Comparison of ENCODE assay signal across 8 cellular contexts in the genomic region with DNA sequence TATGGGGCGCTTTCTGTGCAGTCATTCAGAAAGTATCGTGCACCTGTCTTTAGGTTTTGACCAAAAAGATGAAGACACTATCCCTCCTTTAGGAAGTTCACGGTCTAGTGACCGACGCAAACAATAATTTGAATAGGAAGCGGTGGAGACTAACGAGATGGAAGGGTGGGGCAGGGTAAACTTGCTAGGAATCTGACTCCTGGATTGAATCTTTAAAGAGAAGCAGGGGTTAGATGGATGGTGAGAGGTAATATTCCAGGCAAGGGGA. TPM values are rescaled to one million over a fixed set of nuclear protein-coding genes. Genes with fewer than 3 reads are reported as not detected.
DNase-seq lines count a peak whose midpoint lies in the region; ATAC-seq and TF ChIP-seq lines count a peak whose summit lies in the region.

No MANE protein-coding gene starts in this region.

- peaks cover 8% of the 10 kb centered on the region for H3K36me3 Mint-ChIP-seq in activated naive CD8-positive, alpha-beta T cell

- ATAC-seq in HG03095 (IDR thresholded peaks at IDR 0.05; ENCODE audit: unreplicated experiment) (peak; percentile 8), upper lobe of right lung (no peak)

- H3K27me3 ChIP-seq in liver (ENCODE audit: control insufficient read depth in 4 of 4, insufficient read depth in 4 of 4, low read length in 3 of 4) (no peaks in the 10 kb centered on the region), upper lobe of right lung (no peaks in the 10 kb centered on the region)

- TF ChIP-seq CTCF in liver (IDR thresholded peaks at IDR 0.05; ENCODE audit: low read depth, low read length, missing input control) (no peak), upper lobe of right lung (IDR thresholded peaks at IDR 0.05) (no peak), GM13976 (IDR thresholded peaks at IDR 0.05; ENCODE audit: borderline replicate concordance, control extremely low read depth, extremely low read depth, insufficient read depth, missing control alignments) (no peak)

- H3K27ac ChIP-seq in liver (ENCODE audit: low read depth in 1 of 2, low read length in 2 of 2) (peak overlapping the region; percentile 79 to 86), upper lobe of right lung (peak overlapping the region; percentile 97)

- DNase-seq in DMS79 (lab: John Stamatoyannopoulos, UW): peak; percentile 31
- DNase-seq in upper lobe of right lung: no peak
- DNase-seq in GM13976 (ENCODE audit: low spot score): no peak
- no peak for DNase-seq in MV-4-11 (lab: John Stamatoyannopoulos, UW)
- no peak for DNase-seq in inferior parietal cortex (ENCODE audit: extremely low spot score)

- peak overlapping the region; percentile 100 for H3K4me3 Mint-ChIP-seq in activated naive CD8-positive, alpha-beta T cell

- peak overlapping the region; percentile 51 to 72 for H3K9ac ChIP-seq in liver (ENCODE audit: low read depth in 1 of 2, low read length in 2 of 2)

- H3K9me3 Mint-ChIP-seq in activated naive CD8-positive, alpha-beta T cell (ENCODE audit: low read depth): no peaks in the 10 kb centered on the region

- H3K27me3 Mint-ChIP-seq in activated naive CD8-positive, alpha-beta T cell: no peaks in the 10 kb centered on the region

- no peaks in the 10 kb centered on the region for H3K9me3 ChIP-seq in liver (ENCODE audit: control insufficient read depth in 4 of 4, low read length in 3 of 4)
- no peaks in the 10 kb centered on the region for H3K9me3 ChIP-seq in upper lobe of right lung

- WGBS in liver: 39% methylated on average over 7 of the region's 7 CpGs

- TF ChIP-seq RAD21 in liver (IDR thresholded peaks at IDR 0.05): no peak

- H3K4me1 ChIP-seq in liver (ENCODE audit: control insufficient read depth in 4 of 4, insufficient read depth in 4 of 4, low read length in 3 of 4) (peaks cover 4 to 24% (median 14%) of the 10 kb centered on the region in 4 donors), upper lobe of right lung (peaks cover 22% of the 10 kb centered on the region)

- H3K4me3 ChIP-seq in liver (ENCODE audit: low read depth in 1 of 3, low read length in 3 of 3): peak overlapping the region; percentile 50 to 82 (median 59)
- peak overlapping the region; percentile 91 for H3K4me3 ChIP-seq in upper lobe of right lung

- peak overlapping the region; percentile 94 for H3K27ac Mint-ChIP-seq in activated naive CD8-positive, alpha-beta T cell

- in situ Hi-C loops in GM13976 (cut with MboI; ENCODE audit: low sequenced_read_pairs, unreplicated experiment): no loop called here

- intact Hi-C loops in upper lobe of right lung (cut with DNase I): no loop called here

- H3K36me3 ChIP-seq in liver (ENCODE audit: control insufficient read depth in 4 of 4, insufficient read depth in 3 of 4, low read depth in 1 of 4, low read length in 3 of 4) (peaks cover 0 to 4% (median 0%) of the 10 kb centered on the region in 4 donors), upper lobe of right lung (no peaks in the 10 kb centered on the region)

- peaks cover 43% of the 10 kb centered on the region for H3K4me1 Mint-ChIP-seq in activated naive CD8-positive, alpha-beta T cell (ENCODE audit: low read depth)

TF ChIP-seq in liver, 16 proteins besides CTCF, POLR2A, EP300 and RAD21:
- TF ChIP-seq RXRA (IDR thresholded peaks at IDR 0.05) (no peak), SP1 (IDR thresholded peaks at IDR 0.05) (no peak), HNF4A (conservative IDR thresholded peaks at IDR 0.05) (no peak), HNF4G (IDR thresholded peaks at IDR 0.05) (no peak), NR2F2 (IDR thresholded peaks at IDR 0.05) (no peak), YY1 (IDR thresholded peaks at IDR 0.05) (no peak), GABPA (IDR thresholded peaks at IDR 0.05 in 1 of 2, conservative IDR thresholded peaks at IDR 0.05 in 1 of 2) (no peak), EGR1 (IDR thresholded peaks at IDR 0.05; ENCODE audit: low read depth in 2 of 2) (no peak), JUND (IDR thresholded peaks at IDR 0.05) (no peak), FOXA2 (IDR thresholded peaks at IDR 0.05) (no peak), TAF1 (conservative IDR thresholded peaks at IDR 0.05) (no peak), FOXA1 (IDR thresholded peaks at IDR 0.05) (no peak)
- TF ChIP-seq, protein P1, sequence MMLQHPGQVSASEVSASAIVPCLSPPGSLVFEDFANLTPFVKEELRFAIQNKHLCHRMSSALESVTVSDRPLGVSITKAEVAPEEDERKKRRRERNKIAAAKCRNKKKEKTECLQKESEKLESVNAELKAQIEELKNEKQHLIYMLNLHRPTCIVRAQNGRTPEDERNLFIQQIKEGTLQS (IDR thresholded peaks at IDR 0.05): no peak
- TF ChIP-seq, protein P2, sequence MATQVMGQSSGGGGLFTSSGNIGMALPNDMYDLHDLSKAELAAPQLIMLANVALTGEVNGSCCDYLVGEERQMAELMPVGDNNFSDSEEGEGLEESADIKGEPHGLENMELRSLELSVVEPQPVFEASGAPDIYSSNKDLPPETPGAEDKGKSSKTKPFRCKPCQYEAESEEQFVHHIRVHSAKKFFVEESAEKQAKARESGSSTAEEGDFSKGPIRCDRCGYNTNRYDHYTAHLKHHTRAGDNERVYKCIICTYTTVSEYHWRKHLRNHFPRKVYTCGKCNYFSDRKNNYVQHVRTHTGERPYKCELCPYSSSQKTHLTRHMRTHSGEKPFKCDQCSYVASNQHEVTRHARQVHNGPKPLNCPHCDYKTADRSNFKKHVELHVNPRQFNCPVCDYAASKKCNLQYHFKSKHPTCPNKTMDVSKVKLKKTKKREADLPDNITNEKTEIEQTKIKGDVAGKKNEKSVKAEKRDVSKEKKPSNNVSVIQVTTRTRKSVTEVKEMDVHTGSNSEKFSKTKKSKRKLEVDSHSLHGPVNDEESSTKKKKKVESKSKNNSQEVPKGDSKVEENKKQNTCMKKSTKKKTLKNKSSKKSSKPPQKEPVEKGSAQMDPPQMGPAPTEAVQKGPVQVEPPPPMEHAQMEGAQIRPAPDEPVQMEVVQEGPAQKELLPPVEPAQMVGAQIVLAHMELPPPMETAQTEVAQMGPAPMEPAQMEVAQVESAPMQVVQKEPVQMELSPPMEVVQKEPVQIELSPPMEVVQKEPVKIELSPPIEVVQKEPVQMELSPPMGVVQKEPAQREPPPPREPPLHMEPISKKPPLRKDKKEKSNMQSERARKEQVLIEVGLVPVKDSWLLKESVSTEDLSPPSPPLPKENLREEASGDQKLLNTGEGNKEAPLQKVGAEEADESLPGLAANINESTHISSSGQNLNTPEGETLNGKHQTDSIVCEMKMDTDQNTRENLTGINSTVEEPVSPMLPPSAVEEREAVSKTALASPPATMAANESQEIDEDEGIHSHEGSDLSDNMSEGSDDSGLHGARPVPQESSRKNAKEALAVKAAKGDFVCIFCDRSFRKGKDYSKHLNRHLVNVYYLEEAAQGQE (IDR thresholded peaks at IDR 0.05): no peak
- TF ChIP-seq, protein P3, sequence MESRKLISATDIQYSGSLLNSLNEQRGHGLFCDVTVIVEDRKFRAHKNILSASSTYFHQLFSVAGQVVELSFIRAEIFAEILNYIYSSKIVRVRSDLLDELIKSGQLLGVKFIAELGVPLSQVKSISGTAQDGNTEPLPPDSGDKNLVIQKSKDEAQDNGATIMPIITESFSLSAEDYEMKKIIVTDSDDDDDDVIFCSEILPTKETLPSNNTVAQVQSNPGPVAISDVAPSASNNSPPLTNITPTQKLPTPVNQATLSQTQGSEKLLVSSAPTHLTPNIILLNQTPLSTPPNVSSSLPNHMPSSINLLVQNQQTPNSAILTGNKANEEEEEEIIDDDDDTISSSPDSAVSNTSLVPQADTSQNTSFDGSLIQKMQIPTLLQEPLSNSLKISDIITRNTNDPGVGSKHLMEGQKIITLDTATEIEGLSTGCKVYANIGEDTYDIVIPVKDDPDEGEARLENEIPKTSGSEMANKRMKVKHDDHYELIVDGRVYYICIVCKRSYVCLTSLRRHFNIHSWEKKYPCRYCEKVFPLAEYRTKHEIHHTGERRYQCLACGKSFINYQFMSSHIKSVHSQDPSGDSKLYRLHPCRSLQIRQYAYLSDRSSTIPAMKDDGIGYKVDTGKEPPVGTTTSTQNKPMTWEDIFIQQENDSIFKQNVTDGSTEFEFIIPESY (IDR thresholded peaks at IDR 0.05): no peak
- TF ChIP-seq, protein P4, sequence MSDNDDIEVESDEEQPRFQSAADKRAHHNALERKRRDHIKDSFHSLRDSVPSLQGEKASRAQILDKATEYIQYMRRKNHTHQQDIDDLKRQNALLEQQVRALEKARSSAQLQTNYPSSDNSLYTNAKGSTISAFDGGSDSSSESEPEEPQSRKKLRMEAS (IDR thresholded peaks at IDR 0.05): no peak

RNA-seq across cellular contexts. Expression of a gene that starts 0.6 kb away (rescaled TPM):
- total RNA-seq in liver: 10 to 100 TPM; 23.1 to 32.0 TPM
- polyA plus RNA-seq in liver: 10 to 100 TPM; 35.9 to 65.7 TPM
- total RNA-seq in upper lobe of right lung: 56.4 TPM

RNA-seq across cellular contexts. Expression of a gene that starts 12.1 kb away (rescaled TPM):
- 10 to 100 TPM; 19.8 to 26.6 TPM for total RNA-seq in liver
- polyA plus RNA-seq in liver: 1 to 10 TPM; 4.5 to 6.5 TPM
- 30.7 TPM for total RNA-seq in upper lobe of right lung
